Comparison of ENCODE assay signal across 3 cellular contexts in the genomic region with DNA sequence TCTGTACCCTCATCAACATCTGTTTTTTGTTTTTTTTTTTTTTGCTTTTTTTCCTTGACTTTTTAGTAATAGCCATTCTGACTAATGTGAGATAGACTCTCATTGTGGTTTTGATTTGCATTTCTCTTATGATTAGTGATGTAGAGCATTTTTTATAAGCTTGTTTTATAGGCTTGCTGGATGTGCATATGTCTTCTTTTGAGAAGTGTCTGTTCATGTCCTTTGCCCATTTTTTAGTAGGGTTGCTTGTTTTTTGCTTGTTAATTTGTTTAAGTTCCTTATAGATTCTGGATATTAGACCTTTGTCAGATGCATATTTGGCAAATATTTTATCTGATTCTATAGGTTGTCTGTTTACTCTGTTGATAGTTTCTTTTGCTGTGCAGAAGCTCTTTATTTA. TPM values are rescaled to one million over a fixed set of nuclear protein-coding genes. Genes with fewer than 3 reads are reported as not detected.
DNase-seq lines count a peak whose midpoint lies in the region; ATAC-seq, FAIRE-seq and TF ChIP-seq lines count a peak whose summit lies in the region.
"Not testable (repeated sequence)": the region's sequence is repeated elsewhere in the genome, so short reads cannot be mapped to it uniquely, and the experiment has no call there.

No MANE protein-coding gene starts in this region.

- DNase-seq in Karpas-422, result peak; percentile 4
- not testable (repeated sequence) for DNase-seq in K562 (ENCODE audit: extremely low read depth in 1 of 4, low spot score in 3 of 4)

- POLR2A ChIA-PET in HEK293 (lab: Yijun Ruan, JAX); K562 (lab: Yijun Ruan, JAX): not testable (repeated sequence)

- H3K27me3 ChIP-seq in Karpas-422 (ENCODE audit: low read length); K562 (ENCODE audit: control insufficient read depth in 2 of 2, insufficient read depth in 2 of 2, low read length in 2 of 2): not testable (repeated sequence)

- H4K20me1 ChIP-seq in Karpas-422 (ENCODE audit: insufficient read depth, low read depth, low read length); K562 (replicated peaks; ENCODE audit: control insufficient read depth, insufficient read depth, low read length): not testable (repeated sequence)

- not testable (repeated sequence) for H3K36me3 ChIP-seq in HEK293 (ENCODE audit: control insufficient read depth in 2 of 2, insufficient read depth in 1 of 2, low read length in 2 of 2); Karpas-422 (ENCODE audit: insufficient read depth, low read length); K562 (ENCODE audit: control insufficient read depth, insufficient read depth, low read length)

- H3K4me3 ChIP-seq in HEK293 (ENCODE audit: low read depth, low read length); Karpas-422 (ENCODE audit: low read length); K562: not testable (repeated sequence)

- TF ChIP-seq EP300 in K562 (IDR thresholded peaks at IDR 0.05; ENCODE audit: low read length), result not testable (repeated sequence)

- CTCF ChIA-PET in HEK293 (lab: Yijun Ruan, JAX); K562 (lab: Yijun Ruan, JAX; ENCODE audit: low intra/inter-chr PET ratio): not testable (repeated sequence)

- intact Hi-C loops in K562 (cut with micrococcal nuclease), result not testable (repeated sequence)

- H3K4me1 ChIP-seq in HEK293 (ENCODE audit: control insufficient read depth, insufficient read depth, low read length); Karpas-422 (ENCODE audit: low read length); K562 (replicated peaks in 1 of 2; ENCODE audit: control insufficient read depth in 2 of 2, insufficient read depth in 2 of 2, low read length in 2 of 2): not testable (repeated sequence)

- H3K9me1 ChIP-seq in K562 (ENCODE audit: control insufficient read depth, insufficient read depth, low read length), result not testable (repeated sequence)

- BruUV-seq in K562 (replicated peaks; lab: Mats Ljungman, UMichigan), result not testable (repeated sequence)

- not testable (repeated sequence) for TF ChIP-seq RAD21 in K562 (CRISPR knock-in tag; conservative IDR thresholded peaks at IDR 0.05 in 1 of 2, IDR thresholded peaks at IDR 0.05 in 1 of 2)

- H3K79me2 ChIP-seq in Karpas-422 (ENCODE audit: low read length); K562 (ENCODE audit: control insufficient read depth, insufficient read depth, low read length): not testable (repeated sequence)

- H3K4me2 ChIP-seq in Karpas-422 (ENCODE audit: low read depth, low read length, poor library complexity, severe bottlenecking); K562 (ENCODE audit: insufficient read depth, low read length): not testable (repeated sequence)

- H3K9me2 ChIP-seq in Karpas-422 (replicated peaks; ENCODE audit: insufficient read depth, low read length), result not testable (repeated sequence)

- not testable (repeated sequence) for FAIRE-seq in K562 (lab: Jason Lieb, UNC)

- TF ChIP-seq POLR2A in K562 (conservative IDR thresholded peaks at IDR 0.05), result not testable (repeated sequence)

- H3K27ac ChIP-seq in HEK293 (ENCODE audit: extremely low read depth, low read depth, low read length); Karpas-422 (ENCODE audit: low read length); K562 (ENCODE audit: extremely low read depth, low read depth, low read length): not testable (repeated sequence)

- H3K9me3 ChIP-seq in HEK293 (ENCODE audit: control insufficient read depth, insufficient read depth, low read depth, low read length); Karpas-422 (ENCODE audit: low read length); K562 (replicated peaks; ENCODE audit: control insufficient read depth, insufficient read depth, low read depth, low read length): not testable (repeated sequence)

- not testable (repeated sequence) for TF ChIP-seq CTCF in HEK293 (tag by site-specific recombination; IDR thresholded peaks at IDR 0.05); K562 (IDR thresholded peaks at IDR 0.05 in 2 of 3, conservative IDR thresholded peaks at IDR 0.05 in 1 of 3; ENCODE audit: insufficient read depth in 2 of 3, low read depth in 1 of 3, low read length in 3 of 3)

- in situ Hi-C loops in K562 (cut with MboI), result not testable (repeated sequence)

- not testable (repeated sequence) for H2AFZ ChIP-seq in Karpas-422 (ENCODE audit: low read length); K562 (ENCODE audit: low read depth, low read length)

- ATAC-seq in K562, result not testable (repeated sequence)

- not testable (repeated sequence) for H3K9ac ChIP-seq in Karpas-422 (ENCODE audit: low read length); K562 (ENCODE audit: insufficient read depth in 1 of 2, low read depth in 2 of 2, low read length in 2 of 2)

TF ChIP-seq in HEK293, 187 proteins besides CTCF, POLR2A, EP300 and RAD21:
- TF ChIP-seq SETDB1 (IDR thresholded peaks at IDR 0.05; ENCODE audit: insufficient read length, low read length), result peak; percentile 43

TF ChIP-seq in K562, 482 proteins besides CTCF, POLR2A, EP300 and RAD21:
- TF ChIP-seq, protein P1, sequence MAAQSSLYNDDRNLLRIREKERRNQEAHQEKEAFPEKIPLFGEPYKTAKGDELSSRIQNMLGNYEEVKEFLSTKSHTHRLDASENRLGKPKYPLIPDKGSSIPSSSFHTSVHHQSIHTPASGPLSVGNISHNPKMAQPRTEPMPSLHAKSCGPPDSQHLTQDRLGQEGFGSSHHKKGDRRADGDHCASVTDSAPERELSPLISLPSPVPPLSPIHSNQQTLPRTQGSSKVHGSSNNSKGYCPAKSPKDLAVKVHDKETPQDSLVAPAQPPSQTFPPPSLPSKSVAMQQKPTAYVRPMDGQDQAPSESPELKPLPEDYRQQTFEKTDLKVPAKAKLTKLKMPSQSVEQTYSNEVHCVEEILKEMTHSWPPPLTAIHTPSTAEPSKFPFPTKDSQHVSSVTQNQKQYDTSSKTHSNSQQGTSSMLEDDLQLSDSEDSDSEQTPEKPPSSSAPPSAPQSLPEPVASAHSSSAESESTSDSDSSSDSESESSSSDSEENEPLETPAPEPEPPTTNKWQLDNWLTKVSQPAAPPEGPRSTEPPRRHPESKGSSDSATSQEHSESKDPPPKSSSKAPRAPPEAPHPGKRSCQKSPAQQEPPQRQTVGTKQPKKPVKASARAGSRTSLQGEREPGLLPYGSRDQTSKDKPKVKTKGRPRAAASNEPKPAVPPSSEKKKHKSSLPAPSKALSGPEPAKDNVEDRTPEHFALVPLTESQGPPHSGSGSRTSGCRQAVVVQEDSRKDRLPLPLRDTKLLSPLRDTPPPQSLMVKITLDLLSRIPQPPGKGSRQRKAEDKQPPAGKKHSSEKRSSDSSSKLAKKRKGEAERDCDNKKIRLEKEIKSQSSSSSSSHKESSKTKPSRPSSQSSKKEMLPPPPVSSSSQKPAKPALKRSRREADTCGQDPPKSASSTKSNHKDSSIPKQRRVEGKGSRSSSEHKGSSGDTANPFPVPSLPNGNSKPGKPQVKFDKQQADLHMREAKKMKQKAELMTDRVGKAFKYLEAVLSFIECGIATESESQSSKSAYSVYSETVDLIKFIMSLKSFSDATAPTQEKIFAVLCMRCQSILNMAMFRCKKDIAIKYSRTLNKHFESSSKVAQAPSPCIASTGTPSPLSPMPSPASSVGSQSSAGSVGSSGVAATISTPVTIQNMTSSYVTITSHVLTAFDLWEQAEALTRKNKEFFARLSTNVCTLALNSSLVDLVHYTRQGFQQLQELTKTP (IDR thresholded peaks at IDR 0.05; ENCODE audit: low read depth in 1 of 2, partially characterized antibody in 2 of 2), result peak in 1 of 2 experiments; percentile 100
- TF ChIP-seq TRIM28 (IDR thresholded peaks at IDR 0.05), result peak; percentile 49; the same call in 1 of the 2 replicates

RNA-seq across cellular contexts. Expression of a gene that starts 53.5 kb away (rescaled TPM):
- 55.3 and 98.1 TPM in 2 replicates for total RNA-seq in Karpas-422 (2014; rRNA removed; shearing (Covaris generic); ENCODE audit: low replicate concordance)
- total RNA-seq in K562 (2011; cell fraction: chromatin; rRNA removed; ENCODE audit: low replicate concordance), result 48.0 and 242 TPM in 2 replicates
- 14.3 and 23.7 TPM in 2 replicates for total RNA-seq in K562 (2011; cell fraction: nucleolus; rRNA removed)
- total RNA-seq in K562 (2011; cell fraction: nucleoplasm; rRNA removed), result 50.6 and 76.4 TPM in 2 replicates
- 31.2 and 33.0 TPM in 2 replicates for total RNA-seq in K562 (2014; rRNA removed)
- 63.6 and 80.0 TPM in 2 replicates for total RNA-seq in K562 (2014; rRNA removed; fragmentation: Illumina TruSeq; extraction: Trizol)
- 46.8 and 52.6 TPM in 2 replicates for total RNA-seq in K562 (2015; rRNA removed; fragmentation: Illumina TruSeq; extraction: Trizol)
- 62.0 and 63.5 TPM in 2 replicates for total RNA-seq in K562 (2021)
- 73.5 and 88.2 TPM in 2 replicates for polyA plus RNA-seq in K562 (2011; rRNA removed)
- polyA plus RNA-seq in K562 (2011; cell fraction: cytosol; rRNA removed), result 24.8 and 32.3 TPM in 2 replicates
- 51.1 and 85.3 TPM in 2 replicates for polyA plus RNA-seq in K562 (2011; cell fraction: nucleus; rRNA removed)
- polyA plus RNA-seq in K562 (2012), result 35.4 and 39.3 TPM in 2 replicates
- polyA plus RNA-seq in K562 (2014; fragmentation: Illumina TruSeq; extraction: Trizol), result 61.7 and 67.6 TPM in 2 replicates
- 10 to 100 TPM; 17.7 to 23.3 TPM for polyA plus RNA-seq in K562 (2014; fragmentation: Nextera tagmentation; extraction: Ambion mirVana)
- 42.2 and 43.6 TPM in 2 replicates for polyA plus RNA-seq in K562 (2014; rRNA removed)
- polyA minus RNA-seq in K562 (2011; rRNA and poly(A)+ RNA removed), result 169 and 188 TPM in 2 replicates
- 38.2 and 48.4 TPM in 2 replicates for polyA minus RNA-seq in K562 (2011; cell fraction: cytosol; rRNA and poly(A)+ RNA removed)
- 47.4 and 115 TPM in 2 replicates for polyA minus RNA-seq in K562 (2011; cell fraction: nucleus; rRNA and poly(A)+ RNA removed)
